ENCODE assay signal across 8 cellular contexts in the genomic region with DNA sequence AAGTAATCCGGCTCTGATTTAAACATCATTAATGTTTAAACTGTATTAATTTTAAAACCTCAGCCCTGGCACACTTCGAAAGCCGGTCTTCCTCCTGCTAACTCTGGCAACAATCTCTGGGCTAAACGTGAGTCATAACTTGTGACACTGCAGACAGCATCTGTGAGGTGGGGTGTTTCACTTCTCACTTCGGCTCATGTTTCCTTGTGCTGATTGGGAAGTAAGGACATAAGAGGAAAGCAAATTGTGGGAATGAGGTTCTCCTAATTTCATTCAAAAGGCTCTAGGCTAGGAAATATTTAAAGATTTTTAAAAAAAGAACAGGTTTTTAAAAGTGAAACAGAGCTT.
A peak's percentile ranks its signal among the peaks of the same experiment; 100 is the strongest.
DNase-seq lines count a peak whose midpoint lies in the region; ATAC-seq and TF ChIP-seq lines count a peak whose summit lies in the region.

No MANE protein-coding gene starts in this region.

- 3 to 36% (median 16%) methylated on average over 5 of the region's 5 CpGs for WGBS in adrenal gland, 4 donors

- ATAC-seq in HG03196 (IDR thresholded peaks at IDR 0.05; ENCODE audit: unreplicated experiment) (peak; percentile 61), left lobe of liver (peak; percentile 89)

- H3K9me3 ChIP-seq in adrenal gland (replicated peaks in 1 of 3) = no peaks in the 10 kb centered on the region

- H3K27me3 Mint-ChIP-seq in mesothelial cell of epicardium (ENCODE audit: low read depth) = no peaks in the 10 kb centered on the region

- TF ChIP-seq POLR2A in adrenal gland (IDR thresholded peaks at IDR 0.05) = no peak

- H3K4me1 ChIP-seq in adrenal gland (replicated peaks in 1 of 2) = peaks cover 0 to 4% of the 10 kb centered on the region in 2 donors

- H3K36me3 Mint-ChIP-seq in mesothelial cell of epicardium = peaks cover 2% of the 10 kb centered on the region

- H3K27ac ChIP-seq in adrenal gland = peak overlapping the region in 2 of 5 donors; percentile 32 to 46

- H3K27ac Mint-ChIP-seq in mesothelial cell of epicardium = no peak overlapping the region

- DNase-seq in DMS 273 treated with DMSO at 0.1 percent for 48 hours (lab: John Stamatoyannopoulos, UW) (peak; percentile 93), adrenal gland (peak in 6 of 7 donors; percentile 34 to 67 (median 54)), left lobe of liver (ENCODE audit: low spot score) (no peak), COR-L47 (lab: John Stamatoyannopoulos, UW) (no peak), mesothelial cell of epicardium (ENCODE audit: low spot score in 2 of 2, unreplicated experiment in 2 of 2) (no peak), DMS114 treated with DMSO at 0.1 percent for 48 hours (lab: John Stamatoyannopoulos, UW; ENCODE audit: unreplicated experiment) (no peak)
- DNase-seq in stimulated activated CD4-positive, alpha-beta T cell treated with anti-CD3 and anti-CD28 coated beads, Interleukin-2, amount 100 ng/mL, for 48 hours = no peak

- H3K4me1 Mint-ChIP-seq in mesothelial cell of epicardium = peaks cover 2% of the 10 kb centered on the region

- intact Hi-C loops in adrenal gland (cut with DNase I) = no loop called here

- no peaks in the 10 kb centered on the region for H3K36me3 ChIP-seq in adrenal gland (replicated peaks in 1 of 2)

- TF ChIP-seq CTCF in adrenal gland (IDR thresholded peaks at IDR 0.05) = no peak
- TF ChIP-seq CTCF in mesothelial cell of epicardium (IDR thresholded peaks at IDR 0.05; ENCODE audit: unreplicated experiment) = no peak

- no peaks in the 10 kb centered on the region for H3K27me3 ChIP-seq in adrenal gland

- H3K4me3 Mint-ChIP-seq in mesothelial cell of epicardium = no peak overlapping the region

- H3K4me3 ChIP-seq in adrenal gland = peak overlapping the region in 1 of 4 donors; percentile 30

- H3K9me3 Mint-ChIP-seq in mesothelial cell of epicardium = peaks cover 20% of the 10 kb centered on the region

Comparison
In these comparisons a context has a peak if more than half of its experiments do, and no peak if none do; other contexts are left out.
1. DNase-seq: peak in DMS 273 treated with DMSO at 0.1 percent for 48 hours (single experiment) and adrenal gland (6 of 7); none in left lobe of liver (single experiment), stimulated activated CD4-positive, alpha-beta T cell treated with anti-CD3 and anti-CD28 coated beads, Interleukin-2, amount 100 ng/mL, for 48 hours (0 of 2), COR-L47 (single experiment), mesothelial cell of epicardium (0 of 2) and DMS114 treated with DMSO at 0.1 percent for 48 hours (single experiment).